Comparison of ENCODE assay signal across 11 cellular contexts in genomic region chr18:34767601-34768027, GRCh38.
DNase-seq lines count a peak whose midpoint lies in the region; ATAC-seq and TF ChIP-seq lines count a peak whose summit lies in the region.
"Had no signal": no experiment of that assay in that cellular context is flagged by ENCODE, and none has a peak within 500 bp of the region (broad histone marks: within the 10 kb centered on the region; RNA-seq: fewer than 3 reads in every experiment).

No MANE protein-coding gene starts in this region.

- no peaks in the 10 kb centered on the region for H3K27me3 ChIP-seq in RWPE2 (ENCODE audit: insufficient read depth, poor library complexity, severe bottlenecking)

- peak; percentile 55 for DNase-seq in AG08395 (ENCODE audit: low spot score)
- DNase-seq in RWPE2 (ENCODE audit: low spot score): peak; percentile 53
- peak; percentile 96 for DNase-seq in foreskin fibroblast
- no peak for DNase-seq in NCI-H524 (lab: John Stamatoyannopoulos, UW)
- DNase-seq in NCI-H446 treated with DMSO at 0.1 percent for 48 hours (lab: John Stamatoyannopoulos, UW): no peak
- DNase-seq in stimulated activated naive CD4-positive, alpha-beta T cell treated with Interleukin-2 at 50 U/mL for 16 hours (lab: John Stamatoyannopoulos, UW): no peak
- DNase-seq: CD4-positive, CD25-positive, alpha-beta regulatory T cell; NCI-H1105 treated with DMSO at 0.1 percent for 48 hours; WERI-Rb-1 had no signal

- peak overlapping the region; percentile 61 for H3K27ac ChIP-seq in RWPE2 (ENCODE audit: poor library complexity, severe bottlenecking)
- H3K27ac ChIP-seq: WERI-Rb-1 had no signal

- ATAC-seq in GM21390 (IDR thresholded peaks at IDR 0.05; ENCODE audit: unreplicated experiment) (peak; percentile 55), RWPE2 (ENCODE audit: low read depth) (peak; percentile 97), HG02623 (IDR thresholded peaks at IDR 0.05; ENCODE audit: unreplicated experiment) (no peak)

- H3K4me1 ChIP-seq in RWPE2 (ENCODE audit: insufficient read depth, poor library complexity, severe bottlenecking): peaks cover 17% of the 10 kb centered on the region

- H3K4me3 ChIP-seq in RWPE2 (ENCODE audit: severe bottlenecking) (no peak overlapping the region), foreskin fibroblast (ENCODE audit: low read depth in 1 of 2, low read length in 2 of 2) (no peak overlapping the region)

- H3K9me3 ChIP-seq in RWPE2 (ENCODE audit: severe bottlenecking): no peaks in the 10 kb centered on the region

- TF ChIP-seq CTCF in RWPE2 (IDR thresholded peaks at IDR 0.05; ENCODE audit: poor library complexity, severe bottlenecking) (no peak), foreskin fibroblast (IDR thresholded peaks at IDR 0.05; ENCODE audit: low read depth, low read length) (no peak)

- no peaks in the 10 kb centered on the region for H3K36me3 ChIP-seq in RWPE2 (ENCODE audit: low read depth)
- H3K36me3 ChIP-seq: WERI-Rb-1 had no signal

Comparison
In these comparisons a context has a peak if more than half of its experiments do, and no peak if none do; other contexts are left out.
1. DNase-seq: peak in AG08395 (single experiment), RWPE2 (single experiment) and foreskin fibroblast (2 of 2); none in NCI-H524 (0 of 2), NCI-H446 treated with DMSO at 0.1 percent for 48 hours (single experiment) and stimulated activated naive CD4-positive, alpha-beta T cell treated with Interleukin-2 at 50 U/mL for 16 hours (single experiment).